ENCODE assay signal across 24 cellular contexts in the genomic region with DNA sequence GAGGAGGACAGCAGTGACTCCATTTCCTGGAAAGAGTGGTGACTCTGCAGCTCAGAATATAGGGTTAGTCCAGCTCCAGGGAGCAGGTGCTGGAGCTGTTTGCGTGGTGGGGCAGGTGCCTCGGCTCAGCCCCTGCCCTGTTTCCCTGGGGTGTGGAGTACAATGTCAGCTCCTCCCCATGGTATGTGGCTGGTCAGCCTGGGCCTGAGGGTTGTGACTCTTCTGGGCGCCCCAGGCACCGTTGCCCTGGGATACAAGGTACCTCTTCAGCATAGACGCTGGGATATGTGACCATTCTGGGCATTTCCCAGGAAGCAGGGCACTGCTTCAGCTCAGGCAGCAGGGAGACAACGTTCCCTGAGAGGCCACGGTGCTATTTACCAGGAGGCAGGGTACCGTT. TPM values are rescaled to one million over a fixed set of nuclear protein-coding genes. Genes with fewer than 3 reads are reported as not detected.
"Had no signal": no experiment of that assay in that cellular context is flagged by ENCODE, and none has a peak within 500 bp of the region (broad histone marks: within the 10 kb centered on the region; RNA-seq: fewer than 3 reads in every experiment).

No MANE protein-coding gene starts in this region.

- H3K9me3 ChIP-seq: sigmoid colon had no signal

- H3K27ac ChIP-seq: hepatocyte, sigmoid colon, stomach, uterus had no signal

- H3K4me3 ChIP-seq: hepatocyte, mucosa of descending colon, sigmoid colon, stomach, uterus had no signal

- H3K4me2 ChIP-seq: hepatocyte had no signal

- H3K27me3 ChIP-seq: hepatocyte, sigmoid colon, stomach, uterus had no signal

- H3K4me3 Mint-ChIP-seq: dendritic cell treated with granulocyte-macrophage colony-stimulating factor and Interleukin-4, amounts not matched to agents 40 ng/mL and 50 ng/mL, for 4 days; natural killer cell; neural crest cell; type B pancreatic cell had no signal

- H3K27me3 Mint-ChIP-seq: dendritic cell treated with granulocyte-macrophage colony-stimulating factor and Interleukin-4, amounts not matched to agents 40 ng/mL and 50 ng/mL, for 4 days; type B pancreatic cell had no signal

- FAIRE-seq: colon, kidney, small intestine had no signal

- DNase-seq: cerebellar nuclear complex; foreskin melanocyte; head of caudate nucleus; kidney; left colon; mammary epithelial cell; mucosa of descending colon; natural killer cell; sigmoid colon; small intestine; stimulated activated CD4-positive, alpha-beta T cell treated with anti-CD3 and anti-CD28 coated beads, Interleukin-12 subunit alpha, Interleukin-12 subunit beta, amount 100 ng/mL, for 4 hours; stimulated activated naive CD4-positive, alpha-beta T cell; stomach; substantia nigra; uterus had no signal

- H3K27ac Mint-ChIP-seq: dendritic cell treated with granulocyte-macrophage colony-stimulating factor and Interleukin-4, amounts not matched to agents 40 ng/mL and 50 ng/mL, for 4 days; type B pancreatic cell had no signal

- H3K4me1 Mint-ChIP-seq: neural crest cell had no signal

- H2AFZ ChIP-seq: hepatocyte had no signal

- ATAC-seq: left colon, mucosa of descending colon, natural killer cell had no signal

- H3K4me1 ChIP-seq: sigmoid colon, stomach, uterus had no signal

- H3K36me3 ChIP-seq: uterus had no signal

RNA-seq across cellular contexts. Expression of a gene that starts 21.4 kb away (rescaled TPM):
- total RNA-seq: epithelial cell of proximal tubule, kidney, left colon, liver, mammary epithelial cell, mucosa of descending colon, natural killer cell, neural crest cell, osteocyte, pulmonary artery endothelial cell, sigmoid colon, uterus had no signal
- polyA plus RNA-seq: liver, mammary epithelial cell, sigmoid colon, stomach had no signal
